9 cellular contexts compared by ENCODE assay signal in genomic region chr2:46873632-46874068, GRCh38. TPM values are rescaled to one million over a fixed set of nuclear protein-coding genes. Genes with fewer than 3 reads are reported as not detected.
DNase-seq lines count a peak whose midpoint lies in the region; ATAC-seq, FAIRE-seq and TF ChIP-seq lines count a peak whose summit lies in the region.
"Had no signal": no experiment of that assay in that cellular context is flagged by ENCODE, and none has a peak within 500 bp of the region (broad histone marks: within the 10 kb centered on the region; RNA-seq: fewer than 3 reads in every experiment).

No MANE protein-coding gene starts in this region.

- H2BK5ac ChIP-seq in H1 (ENCODE audit: low read depth, low read length) = no peak overlapping the region

- no peak overlapping the region for H4K8ac ChIP-seq in H1 (ENCODE audit: extremely low read depth, insufficient read depth, low read length)

- no peak for FAIRE-seq in H1 (lab: Jason Lieb, UNC)
- no peak for FAIRE-seq in GM12892 (lab: Jason Lieb, UNC)

- H3K4me1 ChIP-seq in H1 (replicated peaks in 1 of 4; ENCODE audit: control insufficient read depth in 3 of 4, insufficient read depth in 4 of 4, low read length in 3 of 4) = 0 out of 7 replicates have a peak, but pooled peaks cover 0 to 2% (median 0%) of the 10 kb centered on the region in 4 experiments
- peaks cover 43% of the 10 kb centered on the region for H3K4me1 ChIP-seq in upper lobe of right lung

- H3K18ac ChIP-seq in H1 (ENCODE audit: extremely low read depth, low read length) = no peak overlapping the region

- TF ChIP-seq POLR2A in H1 (IDR thresholded peaks at IDR 0.05; ENCODE audit: control extremely low read depth in 1 of 2, low read depth in 2 of 2, low read length in 2 of 2) (no peak), GM12892 (IDR thresholded peaks at IDR 0.05; ENCODE audit: low read depth, low read length) (no peak)

- no peak overlapping the region for H4K5ac ChIP-seq in H1 (ENCODE audit: insufficient read length, low read depth, low read length)

- H3K79me1 ChIP-seq in H1 (ENCODE audit: low read depth, low read length) = no peaks in the 10 kb centered on the region; the same call in 1 of the 2 replicates

- H3K4ac ChIP-seq in H1 (replicated peaks; ENCODE audit: insufficient read length, low read depth, low read length) = no peak overlapping the region

- no peaks in the 10 kb centered on the region for H3K27me3 ChIP-seq in H1 (replicated peaks in 1 of 4; ENCODE audit: control insufficient read depth in 3 of 4, extremely low read depth in 1 of 4, insufficient read depth in 3 of 4, low read length in 3 of 4)
- no peaks in the 10 kb centered on the region for H3K27me3 ChIP-seq in upper lobe of right lung
- H3K27me3 ChIP-seq: neutrophil had no signal

- H3K27ac ChIP-seq in H1 (ENCODE audit: low read depth, low read length) (no peak overlapping the region), upper lobe of right lung (peak overlapping the region; percentile 24)
- H3K27ac ChIP-seq: neutrophil had no signal

- no peak overlapping the region for H3K23ac ChIP-seq in H1 (ENCODE audit: insufficient read length)

- H2BK120ac ChIP-seq in H1 (replicated peaks; ENCODE audit: low read depth, low read length) = no peak overlapping the region

- intact Hi-C loops in upper lobe of right lung (cut with DNase I) = loop anchor here (10.0 kb wide), 1 partner anchor 59 kb away; no protein-coding TSS in a partner anchor

- peaks cover 13% of the 10 kb centered on the region for H3K23me2 ChIP-seq in H1 (ENCODE audit: low read depth, low read length)

- TF ChIP-seq CTCF in H1 (IDR thresholded peaks at IDR 0.05; ENCODE audit: control extremely low read depth in 1 of 3, insufficient read depth in 1 of 3, low read depth in 1 of 3, low read length in 3 of 3) (no peak), upper lobe of right lung (IDR thresholded peaks at IDR 0.05) (no peak)

- no peak overlapping the region for H3K14ac ChIP-seq in H1 (ENCODE audit: insufficient read length)

- no peak overlapping the region for H2BK15ac ChIP-seq in H1 (ENCODE audit: low read length)

- H3K79me2 ChIP-seq in H1 (ENCODE audit: control insufficient read depth in 1 of 2, insufficient read depth in 2 of 2, low read length in 2 of 2) = 0 out of 4 replicates have a peak, but pooled peaks cover 0 to 3% of the 10 kb centered on the region in 2 experiments

- H2AFZ ChIP-seq in H1 (ENCODE audit: low read length) = 0 out of 2 replicates have a peak overlapping the region, but pooled peaks have one; percentile 70

- POLR2A ChIA-PET in H1 (lab: Charles Lee; ENCODE audit: partially characterized antibody) = no interaction called here

- no peak overlapping the region for H3K9ac ChIP-seq in H1 (replicated peaks in 1 of 4; ENCODE audit: extremely low read depth in 1 of 4, low read depth in 3 of 4, low read length in 3 of 4)

- CTCF ChIA-PET in H1 (lab: Charles Lee; ENCODE audit: partially characterized antibody) = interaction anchor here (0.7 to 5.5 kb wide), 11 partner anchors 10 to 515 kb away, joined by 3 to 24 read pairs (median 4); no protein-coding TSS in a partner anchor

- no peak overlapping the region for H2AK5ac ChIP-seq in H1 (ENCODE audit: low read depth, low read length)

- no peak overlapping the region for H3K4me2 ChIP-seq in H1 (ENCODE audit: insufficient read depth in 1 of 2, low read depth in 2 of 2, low read length in 2 of 2)

- H3K4me3 ChIP-seq in H1 (ENCODE audit: extremely low read depth in 1 of 4, insufficient read depth in 2 of 4, low read depth in 3 of 4, low read length in 4 of 4) (no peak overlapping the region), upper lobe of right lung (no peak overlapping the region)

- DNase-seq in HCEC 1CT = peak; percentile 92
- DNase-seq in RPMI7951 (ENCODE audit: low read depth) = peak; percentile 97
- peak in 1 of 2 experiments; percentile 21 for DNase-seq in H1 (ENCODE audit: low read depth in 1 of 2, low spot score in 2 of 2)
- DNase-seq in myocyte (ENCODE audit: low read depth) = peak; percentile 91
- DNase-seq in upper lobe of right lung = peak; percentile 60
- DNase-seq in OCI-M2 (lab: John Stamatoyannopoulos, UW; ENCODE audit: unreplicated experiment) = no peak
- no peak for DNase-seq in GM12892 (ENCODE audit: insufficient read length)

- H4K20me1 ChIP-seq in H1 (replicated peaks in 1 of 2; ENCODE audit: control insufficient read depth in 1 of 2, insufficient read depth in 2 of 2, low read length in 2 of 2) = peaks cover 0 to 12% of the 10 kb centered on the region in 2 experiments

- no peak for TF ChIP-seq RAD21 in H1 (IDR thresholded peaks at IDR 0.05 in 1 of 2, conservative IDR thresholded peaks at IDR 0.05 in 1 of 2; ENCODE audit: low read depth in 2 of 2, low read length in 2 of 2)

- H2BK20ac ChIP-seq in H1 (ENCODE audit: low read length) = no peak overlapping the region

- H3K56ac ChIP-seq in H1 (replicated peaks; ENCODE audit: insufficient read length, low read depth, low read length) = no peak overlapping the region

- H3K36me3 ChIP-seq in H1 (ENCODE audit: control insufficient read depth in 2 of 4, insufficient read depth in 4 of 4, low read length in 3 of 4) (no peaks in the 10 kb centered on the region; a peak in 1 of 8 replicates), upper lobe of right lung (no peaks in the 10 kb centered on the region)
- H3K36me3 ChIP-seq: neutrophil had no signal

- H3K9me3 ChIP-seq in H1 (ENCODE audit: insufficient read depth in 2 of 2, low read depth in 1 of 2, low read length in 1 of 2) = no peaks in the 10 kb centered on the region
- H3K9me3 ChIP-seq in upper lobe of right lung = no peaks in the 10 kb centered on the region
- H3K9me3 ChIP-seq: neutrophil had no signal

- no peak overlapping the region for H4K91ac ChIP-seq in H1 (replicated peaks; ENCODE audit: insufficient read length, low read length)

- TF ChIP-seq EP300 in H1 (IDR thresholded peaks at IDR 0.05; ENCODE audit: borderline replicate concordance in 1 of 2, low read depth in 2 of 2, low read length in 2 of 2) = no peak

- 77% methylated on average over 5 of the region's 5 CpGs; no CpG with 5 or more reads in 1 of the 2 experiments for WGBS in H1 (ENCODE audit: extremely low coverage in 1 of 2, insufficient coverage in 1 of 2, insufficient read length in 1 of 2, insufficient replicate concordance in 2 of 2, low coverage in 1 of 2, low lambda C conversion rate in 2 of 2, missing lambda C conversion rate in 1 of 2), 2 experiments

- peak overlapping the region; percentile 32; the same call in 1 of the 2 replicates for H2BK12ac ChIP-seq in H1 (ENCODE audit: low read depth, low read length)

- ATAC-seq in upper lobe of right lung = peak; percentile 63
- no peak for ATAC-seq in HG03565 (IDR thresholded peaks at IDR 0.05; ENCODE audit: unreplicated experiment)

TF ChIP-seq in H1, 55 proteins besides CTCF, POLR2A, EP300 and RAD21:
- peak; percentile 83; the same call in 1 of the 2 replicates for TF ChIP-seq JUND (IDR thresholded peaks at IDR 0.05; ENCODE audit: low read length)
- TF ChIP-seq EGR1 (IDR thresholded peaks at IDR 0.05; ENCODE audit: borderline replicate concordance, low read depth, low read length) = no peak
- no peak for TF ChIP-seq EZH2 (IDR thresholded peaks at IDR 0.05; ENCODE audit: low read depth, low read length, severe bottlenecking)

RNA-seq across cellular contexts. Expression of gene MCFD2, which starts 42.0 kb away (rescaled TPM):
- total RNA-seq in RPMI7951 (2014; rRNA removed; shearing (Covaris generic)) = 169 and 177 TPM in 2 replicates
- total RNA-seq in H1 (2021; fragmentation: NEBNext Ultra II Directional; extraction: Animal tissue kit (Norgen Biotek cat#: 25700)) = 74.2 and 76.2 TPM in 2 replicates
- polyA plus RNA-seq in H1 (2011; rRNA removed) = 29.2 and 35.2 TPM in 2 replicates
- polyA plus RNA-seq in H1 (2011; cell fraction: cytosol; rRNA removed) = 45.2 TPM
- polyA plus RNA-seq in H1 (2011; cell fraction: nucleus; rRNA removed) = 32.5 TPM
- polyA plus RNA-seq in H1 (2012, experiment 1 of 2) = 34.8 to 54.7 TPM (median 42.9 TPM) in 4 replicates
- 12.4 TPM for polyA plus RNA-seq in H1 (2012, experiment 2 of 2)
- polyA plus RNA-seq in H1 (2013, experiment 1 of 2) = 62.6 TPM
- 82.9 TPM for polyA plus RNA-seq in H1 (2013, experiment 2 of 2)
- 58.1 and 81.8 TPM in 2 replicates for polyA minus RNA-seq in H1 (2011; rRNA and poly(A)+ RNA removed)
- 49.1 TPM for polyA minus RNA-seq in H1 (2011; cell fraction: cytosol; rRNA and poly(A)+ RNA removed)
- polyA minus RNA-seq in H1 (2011; cell fraction: nucleus; rRNA and poly(A)+ RNA removed) = 43.8 TPM
- total RNA-seq in myocyte (51.8 and 66.7 TPM in 2 replicates), upper lobe of right lung (104 TPM)
- 63.8 TPM for polyA plus RNA-seq in myocyte (2012)
- polyA plus RNA-seq in GM12892 (2012; ENCODE audit: missing spikeins) = 20.6 TPM

Comparison
In these comparisons a context has a peak if more than half of its experiments do, and no peak if none do; other contexts are left out.
1. DNase-seq: peak in HCEC 1CT (single experiment), RPMI7951 (single experiment), myocyte (single experiment) and upper lobe of right lung (single experiment); none in OCI-M2 (single experiment) and GM12892 (single experiment).